ENCODE assay signal across 10 cellular contexts in the genomic region with DNA sequence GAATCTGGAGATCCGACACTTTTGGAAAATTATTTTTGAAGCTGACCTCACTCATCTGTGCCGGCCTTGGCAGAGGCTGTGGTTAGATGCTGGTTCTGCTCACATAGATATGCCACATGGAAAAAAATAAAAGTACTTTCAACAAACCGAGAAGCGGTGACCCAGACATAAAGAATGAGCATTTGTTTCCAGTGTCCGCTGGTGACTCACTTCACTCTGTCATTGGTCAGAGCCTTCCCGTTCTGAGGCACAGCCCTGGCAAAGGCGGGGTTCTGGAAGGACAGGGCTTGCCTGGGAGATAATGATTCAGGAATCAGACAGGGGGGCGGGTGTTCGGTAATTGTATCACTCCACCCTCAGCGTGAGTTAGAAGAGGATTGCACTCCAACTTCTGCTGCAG.
DNase-seq lines count a peak whose midpoint lies in the region; ATAC-seq and TF ChIP-seq lines count a peak whose summit lies in the region.
"Had no signal": no experiment of that assay in that cellular context is flagged by ENCODE, and none has a peak within 500 bp of the region (broad histone marks: within the 10 kb centered on the region; RNA-seq: fewer than 3 reads in every experiment).

No MANE protein-coding gene starts in this region.

- ATAC-seq in CD8-positive, alpha-beta T cell, result no peak
- ATAC-seq in GM18909 (IDR thresholded peaks at IDR 0.05; ENCODE audit: poor library complexity, unreplicated experiment), result no peak

- POLR2A ChIA-PET in CD8-positive, alpha-beta T cell (lab: Charles Lee), result no interaction called here

- WGBS in mesodermal cell (ENCODE audit: insufficient coverage in 2 of 2), 2 experiments, result 35 to 75% methylated on average over 4 of the region's 10 CpGs

- H3K27me3 ChIP-seq in CD8-positive, alpha-beta T cell (ENCODE audit: insufficient read depth, low read length), result no peaks in the 10 kb centered on the region

- H3K4me1 ChIP-seq in mesodermal cell (ENCODE audit: control insufficient read depth, insufficient read depth, low read length, poor library complexity, severe bottlenecking), result peaks cover 3% of the 10 kb centered on the region
- H3K4me1 ChIP-seq in CD8-positive, alpha-beta T cell (ENCODE audit: insufficient read depth, low read length), result no peaks in the 10 kb centered on the region

- DNase-seq in AG09319 (ENCODE audit: extremely low read depth, low read depth), result peak; percentile 80
- DNase-seq in NCI-H2227 (lab: John Stamatoyannopoulos, UW; ENCODE audit: unreplicated experiment), result peak; percentile 34
- peak; percentile 83 for DNase-seq in cardiac fibroblast (ENCODE audit: low read depth in 2 of 2)
- DNase-seq in NCI-H82 (lab: John Stamatoyannopoulos, UW), result no peak
- DNase-seq in stimulated activated naive CD4-positive, alpha-beta T cell (lab: John Stamatoyannopoulos, UW), result no peak
- DNase-seq in CD8-positive, alpha-beta T cell, result no peak
- DNase-seq: KG1 had no signal

- H3K36me3 Mint-ChIP-seq in CD8-positive, alpha-beta T cell, result no peaks in the 10 kb centered on the region

- no peaks in the 10 kb centered on the region for H3K36me3 ChIP-seq in mesodermal cell (ENCODE audit: control insufficient read depth, insufficient read depth, low read length)
- H3K36me3 ChIP-seq in CD8-positive, alpha-beta T cell (ENCODE audit: insufficient read depth, low read length), result no peaks in the 10 kb centered on the region

- no peaks in the 10 kb centered on the region for H3K9me3 ChIP-seq in mesodermal cell (ENCODE audit: control insufficient read depth, low read length)
- H3K9me3 ChIP-seq in CD8-positive, alpha-beta T cell (ENCODE audit: low read length), result no peaks in the 10 kb centered on the region

- H3K4me1 Mint-ChIP-seq in CD8-positive, alpha-beta T cell (ENCODE audit: low read depth), result no peaks in the 10 kb centered on the region

- H3K27ac Mint-ChIP-seq in CD8-positive, alpha-beta T cell, result no peak overlapping the region

- H3K27me3 Mint-ChIP-seq in CD8-positive, alpha-beta T cell (ENCODE audit: low read depth), result no peaks in the 10 kb centered on the region

- TF ChIP-seq CTCF in AG09319 (IDR thresholded peaks at IDR 0.05; ENCODE audit: low read depth, low read length) (no peak), cardiac fibroblast (IDR thresholded peaks at IDR 0.05; ENCODE audit: low read depth, low read length) (no peak)
- TF ChIP-seq CTCF in CD8-positive, alpha-beta T cell (IDR thresholded peaks at IDR 0.05), result no peak

- no peak overlapping the region for H3K4me3 Mint-ChIP-seq in CD8-positive, alpha-beta T cell

- peak overlapping the region; percentile 71 for H3K27ac ChIP-seq in mesodermal cell (ENCODE audit: low read depth, low read length, severe bottlenecking)
- H3K27ac ChIP-seq in CD8-positive, alpha-beta T cell (ENCODE audit: low read depth, low read length), result no peak overlapping the region

- CTCF ChIA-PET in CD8-positive, alpha-beta T cell (lab: Charles Lee), result no interaction called here

- no peaks in the 10 kb centered on the region for H3K9me3 Mint-ChIP-seq in CD8-positive, alpha-beta T cell

- H3K4me3 ChIP-seq in cardiac fibroblast (replicated peaks in 1 of 2; ENCODE audit: low read depth in 2 of 2, low read length in 2 of 2) (no peak overlapping the region), mesodermal cell (ENCODE audit: extremely low read depth, insufficient read depth, low read length, poor library complexity, severe bottlenecking) (no peak overlapping the region)
- H3K4me3 ChIP-seq in CD8-positive, alpha-beta T cell (ENCODE audit: low read depth, low read length), result no peak overlapping the region
- H3K4me3 ChIP-seq: lung had no signal

- intact Hi-C loops in CD8-positive, alpha-beta T cell (cut with DNase I, micrococcal nuclease), result no loop called here

Comparison
In these comparisons a context has a peak if more than half of its experiments do, and no peak if none do; other contexts are left out.
1. DNase-seq: peak in AG09319 (single experiment), NCI-H2227 (single experiment) and cardiac fibroblast (2 of 2); none in NCI-H82 (single experiment), stimulated activated naive CD4-positive, alpha-beta T cell (0 of 6) and CD8-positive, alpha-beta T cell (0 of 7).